14 cellular contexts compared by ENCODE assay signal in genomic region chr1:33456302-33456886, GRCh38. TPM values are rescaled to one million over a fixed set of nuclear protein-coding genes. Genes with fewer than 3 reads are reported as not detected.
DNase-seq lines count a peak whose midpoint lies in the region; ATAC-seq and TF ChIP-seq lines count a peak whose summit lies in the region.
"Had no signal": no experiment of that assay in that cellular context is flagged by ENCODE, and none has a peak within 500 bp of the region (broad histone marks: within the 10 kb centered on the region; RNA-seq: fewer than 3 reads in every experiment).

No MANE protein-coding gene starts in this region.

- ATAC-seq in heart left ventricle = peak; percentile 30 to 59 (median 48)

- no peak for TF ChIP-seq CTCF in ascending aorta (IDR thresholded peaks at IDR 0.05)
- no peak for TF ChIP-seq CTCF in heart left ventricle (IDR thresholded peaks at IDR 0.05)

- H3K27me3 ChIP-seq in BLaER1 treated with 17β-estradiol and CSF1 and Interleukin-3, amounts not matched to agents 10 nM and 100 nM = no peaks in the 10 kb centered on the region; a peak in 1 of 22 replicates
- H3K27me3 ChIP-seq in ascending aorta (no peaks in the 10 kb centered on the region), heart left ventricle (no peaks in the 10 kb centered on the region), rectal smooth muscle tissue (ENCODE audit: control insufficient read depth, insufficient read depth, low read length) (no peaks in the 10 kb centered on the region)

- H3K27ac ChIP-seq in BLaER1 treated with 17β-estradiol and CSF1 and Interleukin-3, amounts not matched to agents 10 nM and 100 nM = no peak overlapping the region; a peak in 2 of 22 replicates
- peak overlapping the region; percentile 22 to 69 for H3K27ac ChIP-seq in ascending aorta
- H3K27ac ChIP-seq in heart left ventricle = peak overlapping the region in 10 of 12 donors; percentile 11 to 66 (median 43)
- H3K27ac ChIP-seq in rectal smooth muscle tissue (ENCODE audit: low read depth, low read length) = peak overlapping the region; percentile 60
- H3K27ac ChIP-seq: A549, SK-N-MC had no signal

- DNase-seq in ascending aorta (ENCODE audit: low spot score in 2 of 2) = no peak
- peak in 2 of 5 donors; percentile 38 to 64 for DNase-seq in heart left ventricle
- DNase-seq in EL = no peak
- DNase-seq in epidermal melanocyte (ENCODE audit: insufficient read length, low spot score) = no peak
- DNase-seq in H4 (ENCODE audit: low spot score) = no peak
- no peak for DNase-seq in HPDE6-E6E7 (ENCODE audit: extremely low spot score)
- DNase-seq: activated B cell treated with CpG ODN at 0.5 μM for 24 hours; effector CD4-positive, alpha-beta T cell; occipital lobe; T-helper 9 cell had no signal

- no peaks in the 10 kb centered on the region for H3K36me3 ChIP-seq in BLaER1 treated with 17β-estradiol and CSF1 and Interleukin-3, amounts not matched to agents 10 nM and 100 nM
- H3K36me3 ChIP-seq in ascending aorta (no peaks in the 10 kb centered on the region), heart left ventricle (no peaks in the 10 kb centered on the region), rectal smooth muscle tissue (ENCODE audit: control insufficient read depth, insufficient read depth, low read length) (no peaks in the 10 kb centered on the region)

- peak overlapping the region; percentile 8 to 91 (median 63); a peak in 18 of 22 replicates for H3K4me2 ChIP-seq in BLaER1 treated with 17β-estradiol and CSF1 and Interleukin-3, amounts not matched to agents 10 nM and 100 nM
- H3K4me2 ChIP-seq: A549 had no signal

- no peak overlapping the region for H3K4me3 ChIP-seq in BLaER1 treated with 17β-estradiol and CSF1 and Interleukin-3, amounts not matched to agents 10 nM and 100 nM
- H3K4me3 ChIP-seq in ascending aorta (no peak overlapping the region), heart left ventricle (no peak overlapping the region), rectal smooth muscle tissue (ENCODE audit: low read length) (no peak overlapping the region)
- H3K4me3 ChIP-seq: A549, SK-N-MC had no signal

- H3K9ac ChIP-seq in BLaER1 treated with 17β-estradiol and CSF1 and Interleukin-3, amounts not matched to agents 10 nM and 100 nM = peak overlapping the region in 3 of 11 experiments; percentile 30 to 37 (median 31); a peak in 3 of 22 replicates
- H3K9ac ChIP-seq in rectal smooth muscle tissue (ENCODE audit: low read length) = no peak overlapping the region

- intact Hi-C loops in ascending aorta (cut with DNase I) (loop anchor here (5.0 kb wide), 3 partner anchors 89 to 244 kb away; no protein-coding TSS in a partner anchor), heart left ventricle (cut with DNase I) (loop anchor here in 7 of 10 donors (5.0 to 10.0 kb wide), 6 partner anchors 84 to 242 kb away; no protein-coding TSS in a partner anchor)

- 62 to 71% (median 64%) methylated on average over 8 of the region's 8 CpGs for WGBS in heart left ventricle, 4 donors

- H3K4me1 ChIP-seq in BLaER1 treated with 17β-estradiol and CSF1 and Interleukin-3, amounts not matched to agents 10 nM and 100 nM = peaks cover 42 to 59% (median 48%) of the 10 kb centered on the region in 10 experiments
- H3K4me1 ChIP-seq in ascending aorta = peaks cover 7 to 42% of the 10 kb centered on the region in 2 donors
- H3K4me1 ChIP-seq in heart left ventricle = peaks cover 0 to 51% (median 24%) of the 10 kb centered on the region in 12 donors
- H3K4me1 ChIP-seq in rectal smooth muscle tissue (ENCODE audit: control insufficient read depth, insufficient read depth, low read length) = peaks cover 42% of the 10 kb centered on the region
- H3K4me1 ChIP-seq: A549 had no signal

- peaks cover 0 to 14% (median 0%) of the 10 kb centered on the region in 11 experiments; a peak in 5 of 22 replicates for H4K20me1 ChIP-seq in BLaER1 treated with 17β-estradiol and CSF1 and Interleukin-3, amounts not matched to agents 10 nM and 100 nM

- peaks cover 0 to 9% (median 0%) of the 10 kb centered on the region in 11 experiments; a peak in 1 of 22 replicates for H3K9me3 ChIP-seq in BLaER1 treated with 17β-estradiol and CSF1 and Interleukin-3, amounts not matched to agents 10 nM and 100 nM (replicated peaks in 1 of 11)
- H3K9me3 ChIP-seq in ascending aorta = no peaks in the 10 kb centered on the region
- H3K9me3 ChIP-seq in heart left ventricle = peaks cover 0 to 5% (median 0%) of the 10 kb centered on the region in 12 donors
- H3K9me3 ChIP-seq: A549 had no signal

- no peak for TF ChIP-seq POLR2A in heart left ventricle (IDR thresholded peaks at IDR 0.05)

RNA-seq across cellular contexts. Expression of gene ZSCAN20, which starts 16.1 kb away (rescaled TPM):
- 42.6 TPM for total RNA-seq in ascending aorta
- 1 to 10 TPM; 3.3 to 8.8 (median 6.4) TPM for total RNA-seq in heart left ventricle
- 1 to 10 TPM; 1.4 to 2.8 TPM for polyA plus RNA-seq in heart left ventricle
- 2.9 and 3.8 TPM in 2 replicates for total RNA-seq in H4 (2014; rRNA removed; shearing (Covaris generic))

RNA-seq across cellular contexts. Expression of gene PHC2, which starts 25.5 kb away (rescaled TPM):
- 222 TPM for total RNA-seq in ascending aorta
- 100 to 1,000 TPM in 4 of 9 donors, 10 to 100 TPM in 5; 86.5 to 194 (median 99.4) TPM for total RNA-seq in heart left ventricle
- 100 to 1,000 TPM in 1 of 2 donors, 10 to 100 TPM in 1; 79.7 to 118 TPM for polyA plus RNA-seq in heart left ventricle
- 56.3 and 60.7 TPM in 2 replicates for total RNA-seq in H4 (2014; rRNA removed; shearing (Covaris generic))

Comparison
In these comparisons a context has a peak if more than half of its experiments do, and no peak if none do; other contexts are left out.
1. H3K27ac ChIP-seq: peak in ascending aorta (2 of 2), heart left ventricle (10 of 12) and rectal smooth muscle tissue (single experiment); none in BLaER1 treated with 17β-estradiol and CSF1 and Interleukin-3, amounts not matched to agents 10 nM and 100 nM (0 of 11).